In genomic region chr16:67673712-67674580, GRCh38 we compare ENCODE assay signal across 8 cellular contexts. TPM values are rescaled to one million over a fixed set of nuclear protein-coding genes. Genes with fewer than 3 reads are reported as not detected.
DNase-seq lines count a peak whose midpoint lies in the region; TF ChIP-seq lines count a peak whose summit lies in the region.

No MANE protein-coding gene starts in this region.

- H3K27me3 ChIP-seq in suprapubic skin, result no peaks in the 10 kb centered on the region

- TF ChIP-seq EP300 in suprapubic skin (IDR thresholded peaks at IDR 0.05), result no peak

- H3K4me3 ChIP-seq in suprapubic skin, result no peak overlapping the region

- H3K9me3 ChIP-seq in suprapubic skin, result no peaks in the 10 kb centered on the region

- TF ChIP-seq POLR2A in suprapubic skin (IDR thresholded peaks at IDR 0.05), result no peak

- TF ChIP-seq CTCF in VCaP (conservative IDR thresholded peaks at IDR 0.05) (no peak), suprapubic skin (IDR thresholded peaks at IDR 0.05) (no peak), GM10266 (IDR thresholded peaks at IDR 0.05; ENCODE audit: control insufficient read depth, insufficient read depth, low read depth, missing control alignments) (no peak)

- peaks cover 48% of the 10 kb centered on the region for H3K4me1 ChIP-seq in suprapubic skin

- DNase-seq in NCI-H1417 (lab: John Stamatoyannopoulos, UW) (peak; percentile 44 to 78 (median 63)), NCI-H1417 treated with DMSO at 0.1 percent for 48 hours (lab: John Stamatoyannopoulos, UW) (no peak), islet precursor cell (peak; percentile 51), suprapubic skin (ENCODE audit: low spot score in 2 of 2) (no peak), GM10266 (ENCODE audit: extremely low spot score) (no peak), HuH-7 (ENCODE audit: low spot score) (no peak)
- no peak for DNase-seq in activated CD8-positive, alpha-beta memory T cell treated with anti-CD3 and anti-CD28 coated beads, Interleukin-2, amount 50 U/mL, for 4 hours

- 40% methylated on average over 16 of the region's 21 CpGs for WGBS in suprapubic skin

- H3K36me3 ChIP-seq in suprapubic skin, result peaks cover 7% of the 10 kb centered on the region

- peak overlapping the region; percentile 71 for H3K27ac ChIP-seq in VCaP
- peak overlapping the region; percentile 80 for H3K27ac ChIP-seq in suprapubic skin

RNA-seq across cellular contexts. Expression of gene C16orf86, which starts 7.3 kb away (rescaled TPM):
- total RNA-seq in suprapubic skin, result 1 to 10 TPM; 2.1 to 6.8 (median 3.6) TPM

RNA-seq across cellular contexts. Expression of gene ENKD1, which starts 7.4 kb away (rescaled TPM):
- total RNA-seq in suprapubic skin, result 10 to 100 TPM; 10.1 to 33.6 (median 13.7) TPM

RNA-seq across cellular contexts. Expression of gene PARD6A, which starts 13.2 kb away (rescaled TPM):
- total RNA-seq in suprapubic skin, result 1 to 10 TPM; 2.3 to 4.3 (median 3.4) TPM

RNA-seq across cellular contexts. Expression of gene ACD, which starts 13.9 kb away (rescaled TPM):
- total RNA-seq in suprapubic skin, result 10 to 100 TPM; 17.6 to 33.9 (median 22.3) TPM

RNA-seq across cellular contexts. Expression of gene CARMIL2, which starts 29.0 kb away (rescaled TPM):
- 1 to 10 TPM in 1 of 4 donors, under 1 TPM in 3; 0.19 to 2.3 (median 0.51) TPM for total RNA-seq in suprapubic skin

Comparison
In these comparisons a context has a peak if more than half of its experiments do, and no peak if none do; other contexts are left out.
1. DNase-seq: peak in NCI-H1417 (3 of 3) and islet precursor cell (single experiment); none in NCI-H1417 treated with DMSO at 0.1 percent for 48 hours (single experiment), suprapubic skin (0 of 2), GM10266 (single experiment), activated CD8-positive, alpha-beta memory T cell treated with anti-CD3 and anti-CD28 coated beads, Interleukin-2, amount 50 U/mL, for 4 hours (single experiment) and HuH-7 (single experiment).